Comparison of ENCODE assay signal across 24 cellular contexts in genomic region chr13:33784738-33785137, GRCh38.
"Had no signal": no experiment of that assay in that cellular context is flagged by ENCODE, and none has a peak within 500 bp of the region (broad histone marks: within the 10 kb centered on the region; RNA-seq: fewer than 3 reads in every experiment).

No MANE protein-coding gene starts in this region.

- ATAC-seq: foreskin keratinocyte; gastroesophageal sphincter; heart right ventricle; left cardiac atrium; left lung; left ventricle myocardium superior; lower lobe of right lung; mucosa of descending colon; naive thymus-derived CD8-positive, alpha-beta T cell had no signal

- H3K36me3 ChIP-seq: esophagus muscularis mucosa, gastroesophageal sphincter, heart right ventricle, left lung, lower lobe of right lung had no signal

- H3K27ac ChIP-seq: coronary artery, dorsolateral prefrontal cortex, esophagus muscularis mucosa, foreskin keratinocyte, gastroesophageal sphincter, heart right ventricle, left lung, lower lobe of right lung had no signal

- H3K4me3 ChIP-seq: coronary artery, dorsolateral prefrontal cortex, esophagus muscularis mucosa, gastroesophageal sphincter, heart right ventricle, left lung, lower lobe of right lung, mucosa of descending colon had no signal

- H3K4me1 ChIP-seq: esophagus muscularis mucosa, foreskin keratinocyte, gastroesophageal sphincter, lower lobe of right lung had no signal

- FAIRE-seq: endothelial cell of umbilical vein, frontal cortex, islet of Langerhans, keratinocyte had no signal

- DNase-seq: dermis blood vessel endothelial cell; dorsolateral prefrontal cortex; effector CD4-positive, alpha-beta T cell; effector memory CD4-positive, alpha-beta T cell; foreskin keratinocyte; glutamatergic neuron; head of caudate nucleus; heart right ventricle; hippocampal formation; left cardiac atrium; left lung; left ventricle myocardium superior; lower lobe of right lung; mesenchymal stem cell; mucosa of descending colon; naive B cell; naive thymus-derived CD8-positive, alpha-beta T cell had no signal

- H3K9me3 ChIP-seq: gastroesophageal sphincter, left lung, lower lobe of right lung, mucosa of descending colon had no signal

- H3K27me3 ChIP-seq: dorsolateral prefrontal cortex, esophagus muscularis mucosa, gastroesophageal sphincter, heart right ventricle, left lung had no signal
